In the genomic region with DNA sequence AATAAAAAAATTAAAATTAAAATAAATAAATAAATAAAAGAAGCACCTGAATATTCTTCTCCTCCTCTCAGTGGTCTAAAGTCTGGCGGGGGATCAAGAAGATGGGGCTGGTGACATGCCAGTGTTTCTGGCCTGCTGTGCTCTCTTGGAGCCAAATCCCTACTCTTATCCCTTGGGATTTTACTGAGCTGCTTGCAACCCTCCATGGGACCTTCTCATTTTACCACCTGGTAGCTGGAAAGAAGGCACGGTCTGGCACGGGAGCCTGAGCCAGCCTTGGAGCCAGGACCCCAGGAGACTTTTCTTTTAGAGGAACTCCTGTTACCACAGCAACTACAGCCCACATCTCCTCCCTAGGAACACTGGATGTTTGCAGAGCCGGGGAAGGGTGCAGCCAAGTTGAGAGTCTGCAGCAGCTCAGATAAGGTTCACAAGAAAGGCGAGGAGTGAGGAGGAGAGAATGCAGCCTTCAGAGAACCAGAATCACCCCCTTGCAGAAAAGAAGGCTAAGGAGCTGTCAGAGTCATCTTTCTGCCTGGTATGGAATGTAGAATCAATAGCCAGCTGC, we compare ENCODE assay signal across 13 cellular contexts. TPM values are rescaled to one million over a fixed set of nuclear protein-coding genes. Genes with fewer than 3 reads are reported as not detected.
DNase-seq lines count a peak whose midpoint lies in the region; TF ChIP-seq lines count a peak whose summit lies in the region.
"Had no signal": no experiment of that assay in that cellular context is flagged by ENCODE, and none has a peak within 500 bp of the region (broad histone marks: within the 10 kb centered on the region; RNA-seq: fewer than 3 reads in every experiment).

No MANE protein-coding gene starts in this region.

- H3K27ac Mint-ChIP-seq in activated CD4-positive, alpha-beta memory T cell treated with anti-CD3 and anti-CD28 coated beads for 36 hours: peak overlapping the region; percentile 97

- peak overlapping the region; percentile 68 for H3K4me3 Mint-ChIP-seq in activated CD4-positive, alpha-beta memory T cell treated with anti-CD3 and anti-CD28 coated beads for 36 hours

- H3K9me3 ChIP-seq in HEK293 (ENCODE audit: control insufficient read depth, insufficient read depth, low read depth, low read length): no peaks in the 10 kb centered on the region
- H3K9me3 ChIP-seq: left lung, upper lobe of left lung had no signal

- H3K4me1 Mint-ChIP-seq in activated CD4-positive, alpha-beta memory T cell treated with anti-CD3 and anti-CD28 coated beads for 36 hours (ENCODE audit: low read depth): peaks cover 81% of the 10 kb centered on the region

- no peak for TF ChIP-seq CTCF in HEK293 (tag by site-specific recombination; IDR thresholded peaks at IDR 0.05)

- no peak overlapping the region for H3K27ac ChIP-seq in HEK293 (ENCODE audit: extremely low read depth, low read depth, low read length)
- H3K27ac ChIP-seq: epithelial cell of prostate, KMS-11, left lung, upper lobe of left lung had no signal

- CTCF ChIA-PET in HEK293 (lab: Yijun Ruan, JAX): interaction anchor here (0.6 kb wide), 1 partner anchor 138 kb away, joined by 3 read pairs; no protein-coding TSS in a partner anchor
- CTCF ChIA-PET in activated CD4-positive, alpha-beta memory T cell treated with anti-CD3 and anti-CD28 coated beads for 36 hours (lab: Charles Lee): interaction anchor here (1.1 to 3.1 kb wide), 5 partner anchors 11 to 136 kb away, joined by 4 to 10 read pairs (median 7); partner anchors contain the start of gene CD6

- no peaks in the 10 kb centered on the region for H3K4me1 ChIP-seq in HEK293 (ENCODE audit: control insufficient read depth, insufficient read depth, low read length)

- H3K36me3 Mint-ChIP-seq in activated CD4-positive, alpha-beta memory T cell treated with anti-CD3 and anti-CD28 coated beads for 36 hours: peaks cover 78% of the 10 kb centered on the region

- H3K27me3 Mint-ChIP-seq in activated CD4-positive, alpha-beta memory T cell treated with anti-CD3 and anti-CD28 coated beads for 36 hours: no peaks in the 10 kb centered on the region

- H3K9me3 Mint-ChIP-seq in activated CD4-positive, alpha-beta memory T cell treated with anti-CD3 and anti-CD28 coated beads for 36 hours: no peaks in the 10 kb centered on the region

- POLR2A ChIA-PET in HEK293 (lab: Yijun Ruan, JAX): no interaction called here
- POLR2A ChIA-PET in activated CD4-positive, alpha-beta memory T cell treated with anti-CD3 and anti-CD28 coated beads for 36 hours (lab: Charles Lee): interaction anchor here (1.1 to 4.4 kb wide), 13 partner anchors 7 to 120 kb away, joined by 3 to 46 read pairs (median 12); no protein-coding TSS in a partner anchor

- no peaks in the 10 kb centered on the region for H3K36me3 ChIP-seq in HEK293 (ENCODE audit: control insufficient read depth in 2 of 2, insufficient read depth in 1 of 2, low read length in 2 of 2)
- H3K36me3 ChIP-seq: left lung, upper lobe of left lung had no signal

- peak; percentile 18 for DNase-seq in NCI-H1092 treated with DMSO at 0.1 percent for 48 hours (lab: John Stamatoyannopoulos, UW)
- DNase-seq in NCI-H1092 (lab: John Stamatoyannopoulos, UW): no peak
- DNase-seq in activated CD4-positive, alpha-beta memory T cell treated with anti-CD3 and anti-CD28 coated beads for 36 hours: peak; percentile 19
- DNase-seq in left kidney (ENCODE audit: low read depth, low spot score): peak; percentile 87
- no peak for DNase-seq in cerebellar cortex (ENCODE audit: low spot score)
- DNase-seq in RPMI8226: no peak
- DNase-seq in GDM1 (lab: John Stamatoyannopoulos, UW): no peak
- DNase-seq: NCI-H2081 treated with DMSO at 0.1 percent for 48 hours, upper lobe of left lung had no signal

- H3K4me3 ChIP-seq in HEK293 (ENCODE audit: low read depth, low read length): no peak overlapping the region
- H3K4me3 ChIP-seq: left lung, upper lobe of left lung had no signal

- intact Hi-C loops in activated CD4-positive, alpha-beta memory T cell treated with anti-CD3 and anti-CD28 coated beads for 36 hours (cut with micrococcal nuclease): loop anchor here (1.0 to 2.0 kb wide), 3 partner anchors 14 to 68 kb away; no protein-coding TSS in a partner anchor

TF ChIP-seq in HEK293, 187 proteins besides CTCF, POLR2A, EP300 and RAD21:
- TF ChIP-seq MYNN (tag by site-specific recombination; IDR thresholded peaks at IDR 0.05; ENCODE audit: borderline replicate concordance) (peak; percentile 71; the same call in 1 of the 2 replicates), ZNF24 (tag by site-specific recombination; IDR thresholded peaks at IDR 0.05) (no peak), GLIS1 (tag by site-specific recombination; IDR thresholded peaks at IDR 0.05) (peak; percentile 54; the same call in 1 of the 2 replicates), GLI4 (tag by site-specific recombination; IDR thresholded peaks at IDR 0.05) (no peak), ZNF423 (tag by site-specific recombination; IDR thresholded peaks at IDR 0.05) (no peak)

RNA-seq across cellular contexts. Expression of gene CD6, which starts 21.4 kb away (rescaled TPM):
- 100 to 1,000 TPM; 271 to 279 TPM for total RNA-seq in activated CD4-positive, alpha-beta memory T cell treated with anti-CD3 and anti-CD28 coated beads for 36 hours

RNA-seq across cellular contexts. Expression of gene SLC15A3, which starts 41.0 kb away (rescaled TPM):
- total RNA-seq in activated CD4-positive, alpha-beta memory T cell treated with anti-CD3 and anti-CD28 coated beads for 36 hours: 1 to 10 TPM; 1.3 to 1.8 TPM

Comparison
In these comparisons a context has a peak if more than half of its experiments do, and no peak if none do; other contexts are left out.
1. DNase-seq: peak in NCI-H1092 treated with DMSO at 0.1 percent for 48 hours (single experiment), activated CD4-positive, alpha-beta memory T cell treated with anti-CD3 and anti-CD28 coated beads for 36 hours (single experiment) and left kidney (single experiment); none in NCI-H1092 (single experiment), cerebellar cortex (single experiment), RPMI8226 (single experiment) and GDM1 (single experiment).